15 cellular contexts compared by ENCODE assay signal in the genomic region with DNA sequence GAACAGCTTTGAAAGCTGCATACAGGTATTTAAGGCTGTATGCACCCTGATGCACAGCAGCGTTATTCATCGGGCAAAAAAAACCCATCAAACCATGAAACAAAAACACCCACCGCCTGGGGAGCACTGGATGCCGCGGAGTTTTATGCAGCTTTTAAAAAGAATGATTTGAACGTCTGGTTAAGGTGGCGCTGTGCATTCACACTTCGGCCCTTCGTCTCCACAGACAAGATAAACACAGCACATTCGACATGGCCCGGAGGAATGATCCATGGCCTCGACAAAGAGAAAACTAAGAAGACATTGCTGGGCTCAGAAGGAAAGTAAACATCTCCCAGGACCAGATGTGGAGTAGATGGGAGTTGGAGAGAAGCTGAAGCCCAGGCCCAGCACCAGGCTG. TPM values are rescaled to one million over a fixed set of nuclear protein-coding genes. Genes with fewer than 3 reads are reported as not detected.
DNase-seq lines count a peak whose midpoint lies in the region; ATAC-seq, FAIRE-seq and TF ChIP-seq lines count a peak whose summit lies in the region.
"Had no signal": no experiment of that assay in that cellular context is flagged by ENCODE, and none has a peak within 500 bp of the region (broad histone marks: within the 10 kb centered on the region; RNA-seq: fewer than 3 reads in every experiment).

No MANE protein-coding gene starts in this region.

- H3K9ac ChIP-seq in HCT116 (ENCODE audit: low read length) (no peak overlapping the region), kidney (ENCODE audit: low read length in 2 of 2) (no peak overlapping the region)

- H3K27me3 ChIP-seq in AG04450 (ENCODE audit: control insufficient read depth, insufficient read depth, low read length) (peaks cover 29% of the 10 kb centered on the region), HCT116 (ENCODE audit: insufficient read depth, low read length) (no peaks in the 10 kb centered on the region)

- H3K36me3 Mint-ChIP-seq in activated CD4-positive, alpha-beta memory T cell treated with anti-CD3 and anti-CD28 coated beads, Interleukin-2, amount 10 ng/mL, durations not matched to agents 7 days and 5 days (ENCODE audit: low read depth): no peaks in the 10 kb centered on the region
- H3K36me3 Mint-ChIP-seq: CD4-positive, alpha-beta memory T cell had no signal

- H3K4me3 Mint-ChIP-seq in activated CD4-positive, alpha-beta memory T cell treated with anti-CD3 and anti-CD28 coated beads, Interleukin-2, amount 10 ng/mL, durations not matched to agents 7 days and 5 days: no peak overlapping the region
- H3K4me3 Mint-ChIP-seq: CD4-positive, alpha-beta memory T cell had no signal

- H3K9me3 Mint-ChIP-seq in activated CD4-positive, alpha-beta memory T cell treated with anti-CD3 and anti-CD28 coated beads, Interleukin-2, amount 10 ng/mL, durations not matched to agents 7 days and 5 days: peaks cover 7% of the 10 kb centered on the region

- TF ChIP-seq RAD21 in HCT116 (IDR thresholded peaks at IDR 0.05; ENCODE audit: low read depth): peak; percentile 57

- peak; percentile 67 for ATAC-seq in HCT116
- ATAC-seq: left cardiac atrium had no signal

- FAIRE-seq in kidney (lab: Jason Lieb, UNC): no peak

- POLR2A ChIA-PET in AG04450 (lab: Yijun Ruan, JAX) (interaction anchor here (0.8 kb wide), 1 partner anchor 226 kb away, joined by 5 read pairs; no protein-coding TSS in a partner anchor), HCT116 (lab: Charles Lee) (no interaction called here)
- POLR2A ChIA-PET in activated CD4-positive, alpha-beta memory T cell treated with anti-CD3 and anti-CD28 coated beads, Interleukin-2, amount 10 ng/mL, durations not matched to agents 7 days and 5 days (lab: Charles Lee): no interaction called here

- no peak for TF ChIP-seq POLR2A in HCT116 (IDR thresholded peaks at IDR 0.05; ENCODE audit: borderline replicate concordance, extremely low read depth, insufficient read depth, insufficient read length)

- RAD21 ChIA-PET in HCT116 (lab: Charles Lee; ENCODE audit: low non-redundant PET in 1 of 2, low total read pairs in 2 of 2, uncharacterized antibody in 2 of 2, unreplicated experiment in 2 of 2): interaction anchor here (0.6 to 1.2 kb wide), 2 partner anchors 129 to 155 kb away, joined by 3 to 6 read pairs; no protein-coding TSS in a partner anchor

- H3K4me3 ChIP-seq in AG04450 (ENCODE audit: low read depth, low read length) (no peak overlapping the region), HCT116 (replicated peaks in 1 of 2; ENCODE audit: low read depth in 1 of 2, low read length in 2 of 2) (no peak overlapping the region), kidney (ENCODE audit: low read length in 2 of 2) (no peak overlapping the region)
- H3K4me3 ChIP-seq: dorsolateral prefrontal cortex, SJCRH30 had no signal

- TF ChIP-seq CTCF in AG04450 (IDR thresholded peaks at IDR 0.05; ENCODE audit: low read depth, low read length): peak; percentile 26
- TF ChIP-seq CTCF in HCT116 (IDR thresholded peaks at IDR 0.05 in 2 of 3, conservative IDR thresholded peaks at IDR 0.05 in 1 of 3; ENCODE audit: borderline replicate concordance in 1 of 3, insufficient read depth in 1 of 3, low read depth in 2 of 3, low read length in 2 of 3): peak in 2 of 3 experiments; percentile 7 to 41; a peak in 1 of 6 replicates
- TF ChIP-seq CTCF in VCaP (conservative IDR thresholded peaks at IDR 0.05): peak; percentile 62
- peak; percentile 31 for TF ChIP-seq CTCF in kidney (IDR thresholded peaks at IDR 0.05; ENCODE audit: borderline replicate concordance, extremely low read depth, insufficient read depth)

- no peak overlapping the region for H3K27ac ChIP-seq in AG04450 (ENCODE audit: low read depth, low read length)
- no peak overlapping the region for H3K27ac ChIP-seq in HCT116 (ENCODE audit: low read depth, low read length)
- H3K27ac ChIP-seq in VCaP: no peak overlapping the region
- H3K27ac ChIP-seq in kidney (ENCODE audit: low read depth in 2 of 2, low read length in 2 of 2): no peak overlapping the region
- H3K27ac ChIP-seq: dorsolateral prefrontal cortex, SJCRH30 had no signal

- H4K20me1 ChIP-seq in HCT116 (ENCODE audit: insufficient read depth): no peaks in the 10 kb centered on the region

- DNase-seq in AG04450 (ENCODE audit: low read depth, low spot score): no peak
- DNase-seq in HCT116 (ENCODE audit: low read depth, low spot score): peak; percentile 8
- DNase-seq in kidney: no peak
- DNase-seq in inferior parietal cortex (ENCODE audit: extremely low spot score): no peak
- no peak for DNase-seq in T-helper 2 cell
- DNase-seq in OCI-M1 (lab: John Stamatoyannopoulos, UW): no peak
- DNase-seq in activated CD4-positive, alpha-beta memory T cell treated with anti-CD3 and anti-CD28 coated beads, Interleukin-2, amount 10 ng/mL, durations not matched to agents 7 days and 5 days: no peak
- DNase-seq: CD4-positive, alpha-beta memory T cell; dorsolateral prefrontal cortex; left cardiac atrium; NCI-H1105; NCI-H510A treated with DMSO at 0.1 percent for 48 hours had no signal

- intact Hi-C loops in HCT116 (cut with micrococcal nuclease): no loop called here
- intact Hi-C loops in kidney (cut with DNase I): no loop called here

- peak overlapping the region; percentile 29 for H2AFZ ChIP-seq in HCT116 (ENCODE audit: low read depth, low read length, poor library complexity, severe bottlenecking)

- H3K4me1 ChIP-seq in HCT116 (ENCODE audit: control insufficient read depth in 1 of 2, insufficient read depth in 2 of 2, low read length in 2 of 2) (no peaks in the 10 kb centered on the region), kidney (ENCODE audit: control insufficient read depth in 1 of 2, insufficient read depth in 1 of 2, low read depth in 1 of 2, low read length in 2 of 2) (no peaks in the 10 kb centered on the region)
- H3K4me1 ChIP-seq: SJCRH30 had no signal

- no peak overlapping the region for H3K27ac Mint-ChIP-seq in activated CD4-positive, alpha-beta memory T cell treated with anti-CD3 and anti-CD28 coated beads, Interleukin-2, amount 10 ng/mL, durations not matched to agents 7 days and 5 days
- H3K27ac Mint-ChIP-seq: CD4-positive, alpha-beta memory T cell had no signal

- no TSS peak for BruUV-seq in HCT116 (replicated peaks; lab: Mats Ljungman, UMichigan)

- no peaks in the 10 kb centered on the region for H3K79me2 ChIP-seq in HCT116 (ENCODE audit: insufficient read depth, low read length)

- peaks cover 20% of the 10 kb centered on the region for H3K27me3 Mint-ChIP-seq in activated CD4-positive, alpha-beta memory T cell treated with anti-CD3 and anti-CD28 coated beads, Interleukin-2, amount 10 ng/mL, durations not matched to agents 7 days and 5 days

- H3K36me3 ChIP-seq in HCT116 (ENCODE audit: control insufficient read depth in 1 of 2, insufficient read depth in 2 of 2, low read length in 2 of 2): no peaks in the 10 kb centered on the region
- no peaks in the 10 kb centered on the region for H3K36me3 ChIP-seq in kidney (ENCODE audit: control insufficient read depth in 1 of 2, insufficient read depth in 2 of 2, low read length in 2 of 2)
- H3K36me3 ChIP-seq: SJCRH30 had no signal

- H3K9me2 ChIP-seq in HCT116 (ENCODE audit: insufficient read depth): no peaks in the 10 kb centered on the region

- CTCF ChIA-PET in AG04450 (lab: Charles Lee) (interaction anchor here (0.5 to 1.3 kb wide), 6 partner anchors 69 to 247 kb away, joined by 3 to 7 read pairs (median 4); no protein-coding TSS in a partner anchor), HCT116 (lab: Charles Lee) (interaction anchor here (0.7 to 2.3 kb wide), 4 partner anchors 33 to 180 kb away, joined by 3 to 11 read pairs (median 3); no protein-coding TSS in a partner anchor)
- CTCF ChIA-PET in activated CD4-positive, alpha-beta memory T cell treated with anti-CD3 and anti-CD28 coated beads, Interleukin-2, amount 10 ng/mL, durations not matched to agents 7 days and 5 days (lab: Charles Lee): no interaction called here

- H3K9me3 ChIP-seq in AG04450 (ENCODE audit: control insufficient read depth, insufficient read depth, low read length): peaks cover 9% of the 10 kb centered on the region; the same call in 1 of the 2 replicates
- peaks cover 5 to 6% of the 10 kb centered on the region in 2 experiments; a peak in 2 of 4 replicates for H3K9me3 ChIP-seq in HCT116 (ENCODE audit: control insufficient read depth in 1 of 2, insufficient read depth in 1 of 2, low read depth in 1 of 2, low read length in 2 of 2)
- H3K9me3 ChIP-seq in kidney (ENCODE audit: control insufficient read depth in 1 of 2, low read length in 2 of 2): peaks cover 0 to 17% of the 10 kb centered on the region in 2 donors
- H3K9me3 ChIP-seq: SJCRH30 had no signal

- H3K4me1 Mint-ChIP-seq in activated CD4-positive, alpha-beta memory T cell treated with anti-CD3 and anti-CD28 coated beads, Interleukin-2, amount 10 ng/mL, durations not matched to agents 7 days and 5 days: no peaks in the 10 kb centered on the region
- H3K4me1 Mint-ChIP-seq: CD4-positive, alpha-beta memory T cell had no signal

- no peak overlapping the region for H3K4me2 ChIP-seq in HCT116 (ENCODE audit: low read length)

TF ChIP-seq in HCT116, 20 proteins besides CTCF, POLR2A, EP300 and RAD21:
- no peak for TF ChIP-seq CEBPB (IDR thresholded peaks at IDR 0.05; ENCODE audit: low read depth)
- TF ChIP-seq SP1 (IDR thresholded peaks at IDR 0.05; ENCODE audit: low read depth): no peak
- no peak for TF ChIP-seq ZNF274 (IDR thresholded peaks at IDR 0.05; ENCODE audit: low read depth, low read length)
- TF ChIP-seq EZH2 (IDR thresholded peaks at IDR 0.05): no peak
- no peak for TF ChIP-seq EGR1 (IDR thresholded peaks at IDR 0.05; ENCODE audit: low read depth)
- no peak for TF ChIP-seq SRF (IDR thresholded peaks at IDR 0.05; ENCODE audit: low read depth)
- no peak for TF ChIP-seq CBX3 (IDR thresholded peaks at IDR 0.05; ENCODE audit: low read depth)
- TF ChIP-seq SIN3A (IDR thresholded peaks at IDR 0.05; ENCODE audit: low read depth): no peak
- TF ChIP-seq ZFX (IDR thresholded peaks at IDR 0.05): no peak
- TF ChIP-seq, protein P1, sequence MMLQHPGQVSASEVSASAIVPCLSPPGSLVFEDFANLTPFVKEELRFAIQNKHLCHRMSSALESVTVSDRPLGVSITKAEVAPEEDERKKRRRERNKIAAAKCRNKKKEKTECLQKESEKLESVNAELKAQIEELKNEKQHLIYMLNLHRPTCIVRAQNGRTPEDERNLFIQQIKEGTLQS (IDR thresholded peaks at IDR 0.05): no peak
- no peak for TF ChIP-seq POLR2AphosphoS5 (IDR thresholded peaks at IDR 0.05; ENCODE audit: low read depth, low read length)
- no peak for TF ChIP-seq YY1 (IDR thresholded peaks at IDR 0.05; ENCODE audit: extremely low read depth, insufficient replicate concordance, low read depth, low read length)
- no peak for TF ChIP-seq EZH2phosphoT487 (IDR thresholded peaks at IDR 0.05; ENCODE audit: borderline replicate concordance)
TF ChIP-seq in HCT116: peak in this region for 0.

RNA-seq across cellular contexts. Expression of gene GAL, which starts 40.8 kb away (rescaled TPM):
- polyA plus RNA-seq in AG04450 (2011; rRNA removed) (1.8 and 1.9 TPM in 2 replicates), kidney (ENCODE audit: insufficient read depth, low read depth, low replicate concordance) (not detected)
- 1.6 and 2.5 TPM in 2 replicates for polyA minus RNA-seq in AG04450 (2011; rRNA and poly(A)+ RNA removed)
- total RNA-seq in HCT116 (2021; ENCODE audit: unreplicated experiment) (83.1 TPM), kidney (0.31 TPM)
- 86.8 and 118 TPM in 2 replicates for polyA plus RNA-seq in HCT116 (2012)
- not detected for total RNA-seq in activated CD4-positive, alpha-beta memory T cell treated with anti-CD3 and anti-CD28 coated beads, Interleukin-2, amount 10 ng/mL, durations not matched to agents 7 days and 5 days
- total RNA-seq: CD4-positive, alpha-beta memory T cell; HT1080; SJCRH30 had no signal
- polyA plus RNA-seq: CD4-positive, alpha-beta memory T cell had no signal

Comparison
In these comparisons a context has a peak if more than half of its experiments do, and no peak if none do; other contexts are left out.
1. RNA of gene GAL, which starts 40.8 kb away (total RNA-seq): 83.1 TPM in HCT116 (single experiment); 0.31 TPM in kidney (single experiment) and not detected in activated CD4-positive, alpha-beta memory T cell treated with anti-CD3 and anti-CD28 coated beads, Interleukin-2, amount 10 ng/mL, durations not matched to agents 7 days and 5 days; every median in the first group is over 10 times any median in the second.
2. Peak in every context shown above with its lines, with median percentiles within 50 percentile points of each other: CTCF ChIP-seq.